Comparison of ENCODE assay signal across 29 cellular contexts in genomic region chr3:157294444-157294843, GRCh38.
DNase-seq lines count a peak whose midpoint lies in the region; ATAC-seq, FAIRE-seq and TF ChIP-seq lines count a peak whose summit lies in the region.
"Had no signal": no experiment of that assay in that cellular context is flagged by ENCODE, and none has a peak within 500 bp of the region (broad histone marks: within the 10 kb centered on the region; RNA-seq: fewer than 3 reads in every experiment).

No MANE protein-coding gene starts in this region.

- H3K9me3 ChIP-seq in skeletal muscle satellite cell (replicated peaks; ENCODE audit: low read length) (no peaks in the 10 kb centered on the region), mammary epithelial cell (replicated peaks; ENCODE audit: insufficient read depth, low read length) (no peaks in the 10 kb centered on the region), right lobe of liver (no peaks in the 10 kb centered on the region)
- H3K9me3 ChIP-seq: gastrocnemius medialis, neutrophil, psoas muscle, upper lobe of left lung had no signal

- no peak overlapping the region for H2AFZ ChIP-seq in mammary epithelial cell (ENCODE audit: low read depth, low read length)

- DNase-seq in GM12865 (ENCODE audit: low read depth) (peak; percentile 16), NCI-H69 (lab: John Stamatoyannopoulos, UW) (peak; percentile 16), foreskin fibroblast (peak; percentile 50 to 51), mammary epithelial cell (no peak), COLO829 (ENCODE audit: low spot score) (no peak), right lobe of liver (no peak), D721Med (ENCODE audit: insufficient read length, low spot score) (no peak)
- DNase-seq: activated naive CD4-positive, alpha-beta T cell; activated T-cell treated with anti-CD3 and anti-CD28 coated beads, Interleukin-2, amount 50 U/mL, for 1 hour; amniotic stem cell; CD8-positive, alpha-beta memory T cell; DMS53; gastrocnemius medialis; NCI-H1105; NCI-H2029 treated with DMSO at 0.1 percent for 48 hours; NCI-H345; NCI-H82; psoas muscle; Right ventricle myocardium superior; stimulated activated CD4-positive, alpha-beta T cell treated with anti-CD3 and anti-CD28 coated beads, Interleukin-1b, Interleukin-23, amount 100 ng/mL, for 48 hours; upper lobe of left lung had no signal

- ATAC-seq in right lobe of liver: no peak
- ATAC-seq: esophagus mucosa, gastrocnemius medialis, psoas muscle had no signal

- dilution Hi-C loops in mammary epithelial cell (cut with HindIII; ENCODE audit: low sequenced_read_pairs): no loop called here

- H3K27me3 ChIP-seq in skeletal muscle satellite cell (ENCODE audit: control insufficient read depth, insufficient read depth, low read length) (no peaks in the 10 kb centered on the region), mammary epithelial cell (ENCODE audit: insufficient read depth, low read length) (no peaks in the 10 kb centered on the region), right lobe of liver (no peaks in the 10 kb centered on the region)
- H3K27me3 ChIP-seq: gastrocnemius medialis, neutrophil, upper lobe of left lung had no signal

- no peak for TF ChIP-seq CTCF in GM12865 (IDR thresholded peaks at IDR 0.05; ENCODE audit: insufficient read depth, low read depth, low read length, missing control alignments)
- TF ChIP-seq CTCF in foreskin fibroblast (IDR thresholded peaks at IDR 0.05; ENCODE audit: low read depth, low read length): no peak
- TF ChIP-seq CTCF in mammary epithelial cell (conservative IDR thresholded peaks at IDR 0.05 in 1 of 2, IDR thresholded peaks at IDR 0.05 in 1 of 2; ENCODE audit: extremely low read depth in 1 of 2, insufficient read depth in 1 of 2, low read depth in 1 of 2, low read length in 2 of 2): no peak
- no peak for TF ChIP-seq CTCF in right lobe of liver (IDR thresholded peaks at IDR 0.05)
- TF ChIP-seq CTCF in D721Med (IDR thresholded peaks at IDR 0.05; ENCODE audit: insufficient read depth, missing control alignments): no peak

- H3K4me2 ChIP-seq in skeletal muscle satellite cell (ENCODE audit: low read length) (peak overlapping the region; percentile 32), mammary epithelial cell (ENCODE audit: insufficient read depth, low read depth, low read length) (no peak overlapping the region)

- CTCF ChIA-PET in mammary epithelial cell (lab: Charles Lee; ENCODE audit: low non-redundant PET): no interaction called here

- in situ Hi-C loops in mammary epithelial cell (cut with MboI; ENCODE audit: low sequenced_read_pairs in 2 of 2): no loop called here

- H4K20me1 ChIP-seq in mammary epithelial cell (ENCODE audit: insufficient read depth, low read length): no peaks in the 10 kb centered on the region

- H3K4me1 ChIP-seq in skeletal muscle satellite cell (ENCODE audit: control insufficient read depth, insufficient read depth, low read length) (peaks cover 68% of the 10 kb centered on the region), mammary epithelial cell (ENCODE audit: insufficient read depth, low read length) (no peaks in the 10 kb centered on the region), right lobe of liver (no peaks in the 10 kb centered on the region)
- H3K4me1 ChIP-seq: gastrocnemius medialis, psoas muscle, upper lobe of left lung had no signal

- H3K27ac ChIP-seq in mammary epithelial cell (ENCODE audit: insufficient read depth, low read depth, low read length) (no peak overlapping the region), right lobe of liver (no peak overlapping the region)
- H3K27ac ChIP-seq: coronary artery, gastrocnemius medialis, HL-60, neutrophil, psoas muscle, skin epidermis, upper lobe of left lung had no signal

- H3K9ac ChIP-seq in skeletal muscle satellite cell (ENCODE audit: low read depth, low read length) (peak overlapping the region; percentile 64), mammary epithelial cell (ENCODE audit: insufficient read depth, low read length) (no peak overlapping the region)

- H3K4me3 ChIP-seq in GM12865 (ENCODE audit: low read depth, low read length) (no peak overlapping the region), foreskin fibroblast (ENCODE audit: low read depth in 1 of 2, low read length in 2 of 2) (no peak overlapping the region), skeletal muscle satellite cell (ENCODE audit: low read length) (no peak overlapping the region), mammary epithelial cell (replicated peaks in 1 of 3; ENCODE audit: insufficient read depth in 1 of 3, low read depth in 2 of 3, low read length in 3 of 3) (no peak overlapping the region), right lobe of liver (no peak overlapping the region)
- H3K4me3 ChIP-seq: coronary artery, gastrocnemius medialis, psoas muscle, skin epidermis, upper lobe of left lung had no signal

- intact Hi-C loops in mammary epithelial cell (cut with micrococcal nuclease) (no loop called here), right lobe of liver (cut with DNase I) (no loop called here)

- BruUV-seq in mammary epithelial cell (replicated peaks; lab: Mats Ljungman, UMichigan): no TSS peak

- no peak for FAIRE-seq in D721Med (lab: Jason Lieb, UNC)
- FAIRE-seq: bronchial epithelial cell, islet of Langerhans had no signal

- H3K36me3 ChIP-seq in skeletal muscle satellite cell (ENCODE audit: insufficient read depth, low read length) (no peaks in the 10 kb centered on the region), mammary epithelial cell (ENCODE audit: insufficient read depth, low read length) (no peaks in the 10 kb centered on the region), right lobe of liver (no peaks in the 10 kb centered on the region)
- H3K36me3 ChIP-seq: gastrocnemius medialis, neutrophil, upper lobe of left lung had no signal

- TF ChIP-seq POLR2A in right lobe of liver (IDR thresholded peaks at IDR 0.05): no peak

- 29% methylated on average over 1 of the region's 1 CpG for WGBS in mammary epithelial cell (ENCODE audit: low coverage, missing lambda C conversion rate)
- WGBS in right lobe of liver (ENCODE audit: insufficient coverage, low coverage, low lambda C conversion rate, missing lambda C conversion rate): 8% methylated on average over 1 of the region's 1 CpG

- H3K79me2 ChIP-seq in mammary epithelial cell (ENCODE audit: insufficient read depth, low read length): no peaks in the 10 kb centered on the region

Comparison
In these comparisons a context has a peak if more than half of its experiments do, and no peak if none do; other contexts are left out.
1. DNase-seq: peak in GM12865 (single experiment), NCI-H69 (single experiment) and foreskin fibroblast (2 of 2); none in mammary epithelial cell (single experiment), COLO829 (single experiment), right lobe of liver (0 of 3) and D721Med (single experiment).